Comparison of ENCODE assay signal across 29 cellular contexts in the genomic region with DNA sequence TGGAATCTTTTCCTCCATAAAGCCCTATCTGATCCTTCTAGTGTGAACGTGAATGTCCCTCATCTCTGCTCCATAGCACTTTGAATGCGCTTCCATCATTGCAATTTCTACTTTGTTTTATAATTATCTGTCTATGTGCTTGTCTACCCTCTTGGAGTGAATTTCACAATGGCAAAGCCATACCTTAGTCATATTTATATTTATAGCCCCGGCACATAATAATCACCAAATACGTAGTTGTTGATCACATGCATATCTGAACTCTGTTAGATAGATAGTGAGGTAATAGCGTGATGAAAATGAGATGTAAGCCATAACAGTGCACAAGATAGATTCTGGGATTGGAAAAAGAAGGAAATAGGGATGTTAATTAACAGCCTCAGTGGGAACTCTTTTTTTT. TPM values are rescaled to one million over a fixed set of nuclear protein-coding genes. Genes with fewer than 3 reads are reported as not detected.
"Had no signal": no experiment of that assay in that cellular context is flagged by ENCODE, and none has a peak within 500 bp of the region (broad histone marks: within the 10 kb centered on the region; RNA-seq: fewer than 3 reads in every experiment).

No MANE protein-coding gene starts in this region.

- H3K27ac Mint-ChIP-seq: immature natural killer cell; naive thymus-derived CD4-positive, alpha-beta T cell; natural killer cell treated with Interleukin-12 subunit alpha and Interleukin-12 subunit beta and Interleukin-15 and Interleukin-18, amount 100 ng/mL, for 72 hours; stimulated activated naive B cell treated with anti-CD40 and anti-IgM and Interleukin-4, amounts not matched to agents 10 μg/mL and 1 μg/mL and 100 μg/mL, for 72 hours had no signal

- H3K4me3 Mint-ChIP-seq: immature natural killer cell; naive thymus-derived CD4-positive, alpha-beta T cell; natural killer cell treated with Interleukin-12 subunit alpha and Interleukin-12 subunit beta and Interleukin-15 and Interleukin-18, amount 100 ng/mL, for 72 hours; neural crest cell; stimulated activated naive B cell treated with anti-CD40 and anti-IgM and Interleukin-4, amounts not matched to agents 10 μg/mL and 1 μg/mL and 100 μg/mL, for 72 hours had no signal

- H3K27me3 ChIP-seq: heart left ventricle, right atrium auricular region, right lobe of liver, stomach, testis, thyroid gland, transverse colon, upper lobe of right lung had no signal

- H3K36me3 Mint-ChIP-seq: natural killer cell treated with Interleukin-12 subunit alpha and Interleukin-12 subunit beta and Interleukin-15 and Interleukin-18, amount 100 ng/mL, for 72 hours; stimulated activated naive B cell treated with anti-CD40 and anti-IgM and Interleukin-4, amounts not matched to agents 10 μg/mL and 1 μg/mL and 100 μg/mL, for 72 hours had no signal

- H3K79me2 ChIP-seq: parathyroid adenoma had no signal

- H3K9me3 ChIP-seq: heart left ventricle, left ventricle myocardium inferior, mucosa of descending colon, right atrium auricular region, right lobe of liver, stomach, testis, thyroid gland, transverse colon, upper lobe of right lung had no signal

- H2AFZ ChIP-seq: parathyroid adenoma had no signal

- H3K4me1 Mint-ChIP-seq: immature natural killer cell; naive thymus-derived CD4-positive, alpha-beta T cell; stimulated activated naive B cell treated with anti-CD40 and anti-IgM and Interleukin-4, amounts not matched to agents 10 μg/mL and 1 μg/mL and 100 μg/mL, for 72 hours had no signal

- DNase-seq: heart left ventricle; hypothalamus; immature natural killer cell; kidney; left ventricle myocardium inferior; mesendoderm; midbrain; mucosa of descending colon; naive thymus-derived CD4-positive, alpha-beta T cell; nucleus accumbens; right lobe of liver; stimulated activated CD4-positive, alpha-beta T cell treated with anti-CD3 and anti-CD28 coated beads, Interleukin-12 subunit alpha, Interleukin-12 subunit beta, amount 100 ng/mL, for 4 hours; stimulated activated CD4-positive, alpha-beta T cell treated with anti-CD3 and anti-CD28 coated beads, Interleukin-15, amount 100 ng/mL, for 24 hours; stimulated activated CD4-positive, alpha-beta T cell treated with anti-CD3 and anti-CD28 coated beads, Interleukin-2, amount 100 ng/mL, for 24 hours; stimulated activated CD4-positive, alpha-beta T cell treated with anti-CD3 and anti-CD28 coated beads, Interleukin-4, amount 100 ng/mL, for 1 hour; stimulated activated naive B cell treated with anti-CD40 and anti-IgM and Interleukin-4, amounts not matched to agents 10 μg/mL and 1 μg/mL and 100 μg/mL, for 72 hours; stimulated activated naive CD8-positive, alpha-beta T cell treated with anti-CD3 and anti-CD28 coated beads, Interleukin-15, Interleukin-2, amounts not matched to agents 100 U/mL and 50 U/mL, for 24 hours; stomach; testis; thyroid gland; transverse colon; upper lobe of right lung had no signal

- H3K27ac ChIP-seq: parathyroid adenoma, right atrium auricular region, right lobe of liver, stomach, testis, thyroid gland, upper lobe of right lung had no signal

- H3K36me3 ChIP-seq: right lobe of liver, thyroid gland, transverse colon, upper lobe of right lung had no signal

- FAIRE-seq: islet of Langerhans, kidney, urothelium cell line had no signal

- H3K9me3 Mint-ChIP-seq: natural killer cell treated with Interleukin-12 subunit alpha and Interleukin-12 subunit beta and Interleukin-15 and Interleukin-18, amount 100 ng/mL, for 72 hours; neural crest cell; stimulated activated naive B cell treated with anti-CD40 and anti-IgM and Interleukin-4, amounts not matched to agents 10 μg/mL and 1 μg/mL and 100 μg/mL, for 72 hours had no signal

- H3K9ac ChIP-seq: parathyroid adenoma had no signal

- H3K4me1 ChIP-seq: parathyroid adenoma, testis, thyroid gland had no signal

- H3K4me3 ChIP-seq: heart left ventricle, left ventricle myocardium inferior, lung, mucosa of descending colon, right atrium auricular region, right lobe of liver, stomach, testis, thyroid gland, transverse colon, upper lobe of right lung had no signal

RNA-seq across cellular contexts. Expression of gene MSRB3, which starts 55.2 kb away (rescaled TPM):
- polyA plus RNA-seq: naive thymus-derived CD4-positive, alpha-beta T cell had no signal
